ENCODE assay signal across 16 cellular contexts in the genomic region with DNA sequence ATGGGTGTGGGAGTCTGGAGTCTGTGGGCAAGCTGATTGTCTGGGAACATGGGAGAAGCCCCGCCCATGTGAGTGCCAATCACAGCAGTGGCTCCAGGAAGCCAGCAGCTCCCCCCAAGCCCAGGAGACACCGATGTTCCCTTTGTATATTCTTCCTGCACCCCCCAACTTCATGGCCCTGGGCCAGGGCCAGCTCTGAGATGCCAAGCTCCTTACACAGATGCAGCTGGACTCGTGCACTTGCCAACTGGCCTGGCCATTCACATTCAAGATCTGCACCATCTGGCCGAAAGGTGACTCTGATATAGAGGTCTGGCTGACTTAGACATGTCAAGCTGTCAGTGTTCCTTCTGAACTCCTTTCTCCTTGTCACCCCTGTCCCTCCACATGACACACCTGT. TPM values are rescaled to one million over a fixed set of nuclear protein-coding genes. Genes with fewer than 3 reads are reported as not detected.
"Had no signal": no experiment of that assay in that cellular context is flagged by ENCODE, and none has a peak within 500 bp of the region (broad histone marks: within the 10 kb centered on the region; RNA-seq: fewer than 3 reads in every experiment).

No MANE protein-coding gene starts in this region.

- H3K27me3 ChIP-seq: body of pancreas, ovary, suprapubic skin, upper lobe of right lung had no signal

- H3K27ac ChIP-seq: body of pancreas, ovary, suprapubic skin, upper lobe of right lung had no signal

- H3K9me3 ChIP-seq: body of pancreas, ovary, suprapubic skin, upper lobe of right lung had no signal

- ATAC-seq: body of pancreas; stimulated activated naive CD8-positive, alpha-beta T cell treated with anti-CD3 and anti-CD28 coated beads, Interleukin-15, Interleukin-2, amounts not matched to agents 100 U/mL and 50 U/mL, for 24 hours had no signal

- H3K4me3 ChIP-seq: body of pancreas, ovary, suprapubic skin, upper lobe of right lung had no signal

- H3K36me3 ChIP-seq: ovary, suprapubic skin, upper lobe of right lung had no signal

- DNase-seq: activated CD4-positive, alpha-beta T cell treated with anti-CD3 and anti-CD28 coated beads, Interleukin-2, amount 10 ng/mL, durations not matched to agents 7 days and 5 days; activated CD4-positive, CD25-positive, alpha-beta regulatory T cell; activated CD8-positive, alpha-beta memory T cell treated with anti-CD3 and anti-CD28 coated beads for 24 hours; activated T-cell treated with anti-CD3 and anti-CD28 coated beads for 4 hours; hippocampal formation; mesendoderm; ovary; stimulated activated CD4-positive, alpha-beta T cell treated with anti-CD3 and anti-CD28 coated beads, Interleukin-2, amount 100 ng/mL, for 48 hours; stimulated activated naive CD8-positive, alpha-beta T cell treated with anti-CD3 and anti-CD28 coated beads, Interleukin-15, Interleukin-2, amounts not matched to agents 100 U/mL and 50 U/mL, for 24 hours; upper lobe of right lung had no signal

- H3K4me1 ChIP-seq: body of pancreas, suprapubic skin, upper lobe of right lung had no signal

RNA-seq across cellular contexts. Expression of gene CACNG5, which starts 50.5 kb away (rescaled TPM):
- total RNA-seq: activated CD4-positive, alpha-beta T cell treated with anti-CD3 and anti-CD28 coated beads, Interleukin-2, amount 10 ng/mL, durations not matched to agents 7 days and 5 days; epithelial cell of proximal tubule; kidney epithelial cell; liver; neural crest cell; ovary; suprapubic skin; upper lobe of right lung had no signal
